Comparison of ENCODE assay signal across 1 cellular context in the genomic region with DNA sequence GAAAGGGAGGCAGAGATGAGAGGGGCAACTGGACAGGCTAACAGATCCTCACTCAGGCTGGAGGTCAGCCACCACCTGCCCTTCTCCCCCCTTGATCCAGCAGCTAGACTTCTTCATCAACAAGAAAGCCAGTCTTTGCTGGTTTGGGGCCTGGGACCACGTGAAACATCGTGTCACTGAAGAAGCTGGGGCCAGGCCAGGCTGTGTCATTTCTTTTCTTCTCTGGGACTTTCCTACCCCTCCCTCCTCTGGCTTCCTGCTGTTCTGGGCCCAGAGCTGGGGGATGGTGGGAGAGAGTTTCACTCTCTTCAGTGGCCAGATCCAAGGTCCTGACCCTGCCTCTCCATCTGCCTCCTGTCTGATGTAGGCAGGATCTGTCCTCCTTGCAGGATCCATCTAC.
TF ChIP-seq lines count a peak whose summit lies in the region.

No MANE protein-coding gene starts in this region.

TF ChIP-seq in HepG2, 621 proteins besides CTCF, POLR2A, EP300 and RAD21 (continued from another document):
- TF ChIP-seq, protein P1, sequence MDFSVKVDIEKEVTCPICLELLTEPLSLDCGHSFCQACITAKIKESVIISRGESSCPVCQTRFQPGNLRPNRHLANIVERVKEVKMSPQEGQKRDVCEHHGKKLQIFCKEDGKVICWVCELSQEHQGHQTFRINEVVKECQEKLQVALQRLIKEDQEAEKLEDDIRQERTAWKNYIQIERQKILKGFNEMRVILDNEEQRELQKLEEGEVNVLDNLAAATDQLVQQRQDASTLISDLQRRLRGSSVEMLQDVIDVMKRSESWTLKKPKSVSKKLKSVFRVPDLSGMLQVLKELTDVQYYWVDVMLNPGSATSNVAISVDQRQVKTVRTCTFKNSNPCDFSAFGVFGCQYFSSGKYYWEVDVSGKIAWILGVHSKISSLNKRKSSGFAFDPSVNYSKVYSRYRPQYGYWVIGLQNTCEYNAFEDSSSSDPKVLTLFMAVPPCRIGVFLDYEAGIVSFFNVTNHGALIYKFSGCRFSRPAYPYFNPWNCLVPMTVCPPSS (IDR thresholded peaks at IDR 0.05): no peak
- no peak for TF ChIP-seq ZBTB21 (CRISPR knock-in tag; IDR thresholded peaks at IDR 0.05)
- no peak for TF ChIP-seq ZSCAN31 (CRISPR knock-in tag; IDR thresholded peaks at IDR 0.05; ENCODE audit: low read depth)
- TF ChIP-seq, protein P2, sequence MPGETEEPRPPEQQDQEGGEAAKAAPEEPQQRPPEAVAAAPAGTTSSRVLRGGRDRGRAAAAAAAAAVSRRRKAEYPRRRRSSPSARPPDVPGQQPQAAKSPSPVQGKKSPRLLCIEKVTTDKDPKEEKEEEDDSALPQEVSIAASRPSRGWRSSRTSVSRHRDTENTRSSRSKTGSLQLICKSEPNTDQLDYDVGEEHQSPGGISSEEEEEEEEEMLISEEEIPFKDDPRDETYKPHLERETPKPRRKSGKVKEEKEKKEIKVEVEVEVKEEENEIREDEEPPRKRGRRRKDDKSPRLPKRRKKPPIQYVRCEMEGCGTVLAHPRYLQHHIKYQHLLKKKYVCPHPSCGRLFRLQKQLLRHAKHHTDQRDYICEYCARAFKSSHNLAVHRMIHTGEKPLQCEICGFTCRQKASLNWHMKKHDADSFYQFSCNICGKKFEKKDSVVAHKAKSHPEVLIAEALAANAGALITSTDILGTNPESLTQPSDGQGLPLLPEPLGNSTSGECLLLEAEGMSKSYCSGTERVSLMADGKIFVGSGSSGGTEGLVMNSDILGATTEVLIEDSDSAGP (CRISPR knock-in tag; IDR thresholded peaks at IDR 0.05; ENCODE audit: borderline replicate concordance): no peak
- no peak for TF ChIP-seq ZNF556 (CRISPR knock-in tag; IDR thresholded peaks at IDR 0.05; ENCODE audit: borderline replicate concordance)
- no peak for TF ChIP-seq HOXA9 (CRISPR knock-in tag; IDR thresholded peaks at IDR 0.05; ENCODE audit: borderline replicate concordance)
- TF ChIP-seq NONO (IDR thresholded peaks at IDR 0.05): no peak
- TF ChIP-seq NONO (CRISPR knock-in tag; conservative IDR thresholded peaks at IDR 0.05): no peak
- TF ChIP-seq, protein P3, sequence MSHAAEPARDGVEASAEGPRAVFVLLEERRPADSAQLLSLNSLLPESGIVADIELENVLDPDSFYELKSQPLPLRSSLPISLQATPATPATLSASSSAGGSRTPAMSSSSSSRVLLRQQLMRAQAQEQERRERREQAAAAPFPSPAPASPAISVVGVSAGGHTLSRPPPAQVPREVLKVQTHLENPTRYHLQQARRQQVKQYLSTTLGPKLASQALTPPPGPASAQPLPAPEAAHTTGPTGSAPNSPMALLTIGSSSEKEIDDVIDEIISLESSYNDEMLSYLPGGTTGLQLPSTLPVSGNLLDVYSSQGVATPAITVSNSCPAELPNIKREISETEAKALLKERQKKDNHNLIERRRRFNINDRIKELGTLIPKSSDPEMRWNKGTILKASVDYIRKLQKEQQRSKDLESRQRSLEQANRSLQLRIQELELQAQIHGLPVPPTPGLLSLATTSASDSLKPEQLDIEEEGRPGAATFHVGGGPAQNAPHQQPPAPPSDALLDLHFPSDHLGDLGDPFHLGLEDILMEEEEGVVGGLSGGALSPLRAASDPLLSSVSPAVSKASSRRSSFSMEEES (CRISPR knock-in tag; IDR thresholded peaks at IDR 0.05): no peak
- no peak for TF ChIP-seq ZEB1 (IDR thresholded peaks at IDR 0.05; ENCODE audit: insufficient replicate concordance, low read depth)
- no peak for TF ChIP-seq ZNF629 (CRISPR knock-in tag; conservative IDR thresholded peaks at IDR 0.05)
- no peak for TF ChIP-seq ATF7 (IDR thresholded peaks at IDR 0.05)
- no peak for TF ChIP-seq ATF7 (CRISPR knock-in tag; IDR thresholded peaks at IDR 0.05)
- TF ChIP-seq ZNF33A (CRISPR knock-in tag; IDR thresholded peaks at IDR 0.05; ENCODE audit: borderline replicate concordance): no peak
- TF ChIP-seq HOXD1 (CRISPR knock-in tag; IDR thresholded peaks at IDR 0.05): no peak
